17 cellular contexts compared by ENCODE assay signal in genomic region chr6:39951716-39952115, GRCh38. TPM values are rescaled to one million over a fixed set of nuclear protein-coding genes. Genes with fewer than 3 reads are reported as not detected.
DNase-seq lines count a peak whose midpoint lies in the region; ATAC-seq, FAIRE-seq and TF ChIP-seq lines count a peak whose summit lies in the region.
"Had no signal": no experiment of that assay in that cellular context is flagged by ENCODE, and none has a peak within 500 bp of the region (broad histone marks: within the 10 kb centered on the region; RNA-seq: fewer than 3 reads in every experiment).

No MANE protein-coding gene starts in this region.

- H3K9me3 ChIP-seq in astrocyte (ENCODE audit: insufficient read depth, low read depth, low read length): no peaks in the 10 kb centered on the region
- no peaks in the 10 kb centered on the region for H3K9me3 ChIP-seq in lower lobe of right lung
- no peaks in the 10 kb centered on the region for H3K9me3 ChIP-seq in thoracic aorta
- no peaks in the 10 kb centered on the region for H3K9me3 ChIP-seq in Peyer's patch
- H3K9me3 ChIP-seq: BE2C had no signal

- no peaks in the 10 kb centered on the region for H3K4me1 ChIP-seq in astrocyte (ENCODE audit: insufficient read depth, low read length)
- peaks cover 8% of the 10 kb centered on the region for H3K4me1 ChIP-seq in lower lobe of right lung
- peaks cover 11 to 26% of the 10 kb centered on the region in 2 donors for H3K4me1 ChIP-seq in thoracic aorta (ENCODE audit: control insufficient read depth in 1 of 2, low read depth in 2 of 2)
- peaks cover 0 to 14% (median 0%) of the 10 kb centered on the region in 4 donors for H3K4me1 ChIP-seq in Peyer's patch
- H3K4me1 ChIP-seq: BE2C had no signal

- no peaks in the 10 kb centered on the region for H3K79me2 ChIP-seq in astrocyte (ENCODE audit: insufficient read depth, low read length)

- no peaks in the 10 kb centered on the region for H3K36me3 Mint-ChIP-seq in astrocyte (ENCODE audit: low read depth, unreplicated experiment)
- H3K36me3 Mint-ChIP-seq: CD8-positive, alpha-beta T cell had no signal

- H3K9me3 Mint-ChIP-seq in astrocyte (ENCODE audit: unreplicated experiment): no peaks in the 10 kb centered on the region
- H3K9me3 Mint-ChIP-seq: CD8-positive, alpha-beta T cell had no signal

- H3K27ac Mint-ChIP-seq in astrocyte (ENCODE audit: unreplicated experiment): no peak overlapping the region
- H3K27ac Mint-ChIP-seq: CD8-positive, alpha-beta T cell had no signal

- DNase-seq in astrocyte (ENCODE audit: low read depth) (peak; percentile 5), fibroblast of the aortic adventitia (ENCODE audit: low read depth) (peak; percentile 36), lower lobe of right lung (no peak), thoracic aorta (ENCODE audit: low spot score) (no peak), NCI-H1694 treated with DMSO at 0.1 percent for 48 hours (lab: John Stamatoyannopoulos, UW) (no peak), Peyer's patch (no peak), DMS53 treated with DMSO at 0.1 percent for 48 hours (lab: John Stamatoyannopoulos, UW; ENCODE audit: unreplicated experiment) (no peak)
- DNase-seq: ACHN; BE2C; CD8-positive, alpha-beta T cell; DMS79; H7; Karpas-422; MM.1S; NCI-H1092 treated with DMSO at 0.1 percent for 48 hours; NCI-H524; PC-9 had no signal

- H2AFZ ChIP-seq in astrocyte (ENCODE audit: low read depth, low read length): no peak overlapping the region
- H2AFZ ChIP-seq: PC-9 had no signal

- ATAC-seq in lower lobe of right lung (peak in 1 of 2 donors; percentile 19), thoracic aorta (ENCODE audit: insufficient number of reproducible peaks, low FRiP score, low read depth) (peak; percentile 67)
- ATAC-seq: CD8-positive, alpha-beta T cell had no signal

- H3K4me2 ChIP-seq in astrocyte (ENCODE audit: low read length): no peak overlapping the region
- H3K4me2 ChIP-seq: PC-9 had no signal

- H3K27me3 Mint-ChIP-seq in astrocyte (ENCODE audit: low read depth, unreplicated experiment): peaks cover 2% of the 10 kb centered on the region

- no peak overlapping the region for H3K9ac ChIP-seq in astrocyte (ENCODE audit: low read length)

- H3K36me3 ChIP-seq in astrocyte (ENCODE audit: insufficient read depth, low read length): no peaks in the 10 kb centered on the region
- H3K36me3 ChIP-seq in lower lobe of right lung: no peaks in the 10 kb centered on the region
- H3K36me3 ChIP-seq in thoracic aorta: no peaks in the 10 kb centered on the region
- no peaks in the 10 kb centered on the region for H3K36me3 ChIP-seq in Peyer's patch
- H3K36me3 ChIP-seq: BE2C had no signal

- H3K4me3 Mint-ChIP-seq in astrocyte (ENCODE audit: unreplicated experiment): no peak overlapping the region
- H3K4me3 Mint-ChIP-seq: CD8-positive, alpha-beta T cell had no signal

- H3K27ac ChIP-seq in astrocyte (ENCODE audit: low read depth, low read length) (no peak overlapping the region), lower lobe of right lung (peak overlapping the region; percentile 9), thoracic aorta (peak overlapping the region; percentile 46 to 54), Peyer's patch (peak overlapping the region in 1 of 4 donors; percentile 11)
- H3K27ac ChIP-seq: PC-9 had no signal

- intact Hi-C loops in lower lobe of right lung (cut with DNase I): no loop called here

- H3K4me1 Mint-ChIP-seq in astrocyte (ENCODE audit: low read depth, unreplicated experiment): peaks cover 4% of the 10 kb centered on the region

- H3K4me3 ChIP-seq in astrocyte (ENCODE audit: insufficient read depth, low read depth, low read length) (no peak overlapping the region), fibroblast of the aortic adventitia (ENCODE audit: low read depth, low read length) (no peak overlapping the region), lower lobe of right lung (no peak overlapping the region), thoracic aorta (no peak overlapping the region), Peyer's patch (no peak overlapping the region)
- H3K4me3 ChIP-seq: PC-9 had no signal

- TF ChIP-seq POLR2A in Peyer's patch (IDR thresholded peaks at IDR 0.05): no peak

- no peaks in the 10 kb centered on the region for H4K20me1 ChIP-seq in astrocyte (ENCODE audit: insufficient read depth, low read length)

- no peak for TF ChIP-seq CTCF in astrocyte (IDR thresholded peaks at IDR 0.05; ENCODE audit: insufficient read depth, low read depth, low read length)
- TF ChIP-seq CTCF in fibroblast of the aortic adventitia (IDR thresholded peaks at IDR 0.05; ENCODE audit: insufficient read depth, low read length): no peak
- no peak for TF ChIP-seq CTCF in lower lobe of right lung (IDR thresholded peaks at IDR 0.05)
- TF ChIP-seq CTCF in thoracic aorta (IDR thresholded peaks at IDR 0.05): no peak
- no peak for TF ChIP-seq CTCF in Peyer's patch (IDR thresholded peaks at IDR 0.05)

- FAIRE-seq in astrocyte (lab: Jason Lieb, UNC): no peak

- H3K27me3 ChIP-seq in astrocyte (ENCODE audit: insufficient read depth, low read length) (no peaks in the 10 kb centered on the region), lower lobe of right lung (ENCODE audit: low read depth) (no peaks in the 10 kb centered on the region), thoracic aorta (replicated peaks; ENCODE audit: insufficient read depth) (no peaks in the 10 kb centered on the region), Peyer's patch (no peaks in the 10 kb centered on the region)
- H3K27me3 ChIP-seq: BE2C had no signal

RNA-seq across cellular contexts. Expression of gene MOCS1, which starts 17.5 kb away (rescaled TPM):
- 14.7 and 16.0 TPM in 2 replicates for total RNA-seq in astrocyte
- 3.9 and 8.4 TPM in 2 replicates for total RNA-seq in fibroblast of the aortic adventitia (ENCODE audit: low replicate concordance)
- total RNA-seq in lower lobe of right lung: 22.9 TPM
- 10 to 100 TPM; 29.1 to 44.9 TPM for total RNA-seq in thoracic aorta
- 10 to 100 TPM; 32.2 to 62.0 (median 53.6) TPM for total RNA-seq in Peyer's patch
- total RNA-seq: PC-9 had no signal

Comparison
In these comparisons a context has a peak if more than half of its experiments do, and no peak if none do; other contexts are left out.
1. DNase-seq: peak in astrocyte (single experiment) and fibroblast of the aortic adventitia (single experiment); none in lower lobe of right lung (single experiment), thoracic aorta (single experiment), NCI-H1694 treated with DMSO at 0.1 percent for 48 hours (single experiment), Peyer's patch (0 of 3) and DMS53 treated with DMSO at 0.1 percent for 48 hours (single experiment).